Comparison of ENCODE assay signal across 19 cellular contexts in genomic region chr7:43220250-43220649, GRCh38.
DNase-seq lines count a peak whose midpoint lies in the region; ATAC-seq and TF ChIP-seq lines count a peak whose summit lies in the region.
"Had no signal": no experiment of that assay in that cellular context is flagged by ENCODE, and none has a peak within 500 bp of the region (broad histone marks: within the 10 kb centered on the region; RNA-seq: fewer than 3 reads in every experiment).

No MANE protein-coding gene starts in this region.

- H3K27me3 ChIP-seq in PC-3 (ENCODE audit: low read length) (no peaks in the 10 kb centered on the region), neural progenitor cell (no peaks in the 10 kb centered on the region)
- H3K27me3 ChIP-seq: transverse colon had no signal

- H3K79me2 ChIP-seq in PC-3 (ENCODE audit: low read length) (no peaks in the 10 kb centered on the region), neural progenitor cell (ENCODE audit: low read depth) (no peaks in the 10 kb centered on the region)

- DNase-seq in Daoy (ENCODE audit: low read depth) = peak; percentile 80
- DNase-seq in PC-3 = peak; percentile 30
- DNase-seq in choroid plexus epithelial cell (ENCODE audit: low read depth) = peak; percentile 74
- DNase-seq in neural progenitor cell (ENCODE audit: low spot score) = no peak
- DNase-seq in NCI-H1092 (lab: John Stamatoyannopoulos, UW) = no peak
- DNase-seq in GM13977 (ENCODE audit: low spot score) = no peak
- DNase-seq in HuH-7 (ENCODE audit: low spot score) = no peak
- no peak for DNase-seq in midbrain (lab: John Stamatoyannopoulos, UW)
- DNase-seq: activated CD4-positive, CD25-positive, alpha-beta regulatory T cell treated with anti-CD3 and anti-CD28 coated beads, Interleukin-2, amount 50 U/mL, for 72 hours; CD8-positive, alpha-beta T cell; NCI-H1436; NCI-H446; OCI-M1; right cardiac atrium; stimulated activated CD4-positive, alpha-beta T cell treated with anti-CD3 and anti-CD28 coated beads, Interleukin-4, amount 100 ng/mL, for 1 hour; T-cell; transverse colon had no signal

- H3K36me3 Mint-ChIP-seq in neural progenitor cell = no peaks in the 10 kb centered on the region
- H3K36me3 Mint-ChIP-seq: activated naive CD4-positive, alpha-beta T cell treated with anti-CD3 and anti-CD28 coated beads, Interleukin-2, amount 50 U/mL, for 24 hours; CD8-positive, alpha-beta T cell; T-cell had no signal

- no peak overlapping the region for H2AFZ ChIP-seq in PC-3 (ENCODE audit: low read length)
- no peak overlapping the region for H2AFZ ChIP-seq in neural progenitor cell (replicated peaks)

- H3K9me3 ChIP-seq in PC-3 (ENCODE audit: low read length) (no peaks in the 10 kb centered on the region), neural progenitor cell (ENCODE audit: low read depth) (no peaks in the 10 kb centered on the region)
- H3K9me3 ChIP-seq: transverse colon had no signal

- H3K4me2 ChIP-seq in PC-3 (ENCODE audit: low read length) (no peak overlapping the region), neural progenitor cell (no peak overlapping the region)

- intact Hi-C loops in PC-3 (cut with micrococcal nuclease) = no loop called here

- no peaks in the 10 kb centered on the region for H3K9me3 Mint-ChIP-seq in neural progenitor cell
- H3K9me3 Mint-ChIP-seq: activated naive CD4-positive, alpha-beta T cell treated with anti-CD3 and anti-CD28 coated beads, Interleukin-2, amount 50 U/mL, for 24 hours; CD8-positive, alpha-beta T cell; T-cell had no signal

- no peak for ATAC-seq in PC-3
- ATAC-seq: CD8-positive, alpha-beta T cell; right cardiac atrium; T-cell had no signal

- H3K9ac ChIP-seq in PC-3 (ENCODE audit: low read length) (no peak overlapping the region), neural progenitor cell (no peak overlapping the region)

- H3F3A ChIP-seq in PC-3 (ENCODE audit: low read length, unreplicated experiment) (no peaks in the 10 kb centered on the region), neural progenitor cell (ENCODE audit: low read depth) (no peaks in the 10 kb centered on the region)

- H3K27me3 Mint-ChIP-seq in neural progenitor cell (ENCODE audit: insufficient read depth, low read depth) = no peaks in the 10 kb centered on the region

- H3K36me3 ChIP-seq in PC-3 (ENCODE audit: low read depth, low read length) (no peaks in the 10 kb centered on the region), neural progenitor cell (no peaks in the 10 kb centered on the region)
- H3K36me3 ChIP-seq: transverse colon had no signal

- no peaks in the 10 kb centered on the region for H3K9me2 ChIP-seq in PC-3 (replicated peaks; ENCODE audit: low read length)

- H4K20me1 ChIP-seq in PC-3 (ENCODE audit: low read length) (no peaks in the 10 kb centered on the region), neural progenitor cell (ENCODE audit: low read depth) (no peaks in the 10 kb centered on the region)

- no peaks in the 10 kb centered on the region for H3K4me1 Mint-ChIP-seq in neural progenitor cell
- H3K4me1 Mint-ChIP-seq: activated naive CD4-positive, alpha-beta T cell treated with anti-CD3 and anti-CD28 coated beads, Interleukin-2, amount 50 U/mL, for 24 hours; neural crest cell; T-cell had no signal

- H3K4me1 ChIP-seq in PC-3 (ENCODE audit: insufficient read depth, low read length) (no peaks in the 10 kb centered on the region), neural progenitor cell (no peaks in the 10 kb centered on the region)
- H3K4me1 ChIP-seq: transverse colon had no signal

- no peak overlapping the region for H3K27ac ChIP-seq in PC-3 (ENCODE audit: low read length)
- no peak overlapping the region for H3K27ac ChIP-seq in neural progenitor cell
- H3K27ac ChIP-seq: transverse colon had no signal

- POLR2A ChIA-PET in PC-3 (lab: Charles Lee; ENCODE audit: unreplicated experiment) = no interaction called here

- peak overlapping the region; percentile 57 for H3K27ac Mint-ChIP-seq in neural progenitor cell
- H3K27ac Mint-ChIP-seq: activated naive CD4-positive, alpha-beta T cell treated with anti-CD3 and anti-CD28 coated beads, Interleukin-2, amount 50 U/mL, for 24 hours; CD8-positive, alpha-beta T cell; T-cell had no signal

- CTCF ChIA-PET in PC-3 (lab: Charles Lee) = no interaction called here

- TF ChIP-seq CTCF in PC-3 (conservative IDR thresholded peaks at IDR 0.05; ENCODE audit: low read depth, low read length) = no peak
- no peak for TF ChIP-seq CTCF in choroid plexus epithelial cell (conservative IDR thresholded peaks at IDR 0.05; ENCODE audit: low read depth, low read length)
- TF ChIP-seq CTCF in neural progenitor cell (IDR thresholded peaks at IDR 0.05) = no peak
- no peak for TF ChIP-seq CTCF in GM13977 (IDR thresholded peaks at IDR 0.05; ENCODE audit: extremely low read depth, insufficient read depth, missing control alignments)

- H3K4me3 Mint-ChIP-seq in neural progenitor cell = no peak overlapping the region
- H3K4me3 Mint-ChIP-seq: activated naive CD4-positive, alpha-beta T cell treated with anti-CD3 and anti-CD28 coated beads, Interleukin-2, amount 50 U/mL, for 24 hours; CD8-positive, alpha-beta T cell; neural crest cell; T-cell had no signal

- in situ Hi-C loops in GM13977 (cut with MboI; ENCODE audit: low pct_unique_long_range_greater_than_20kb, low sequenced_read_pairs, unreplicated experiment) = no loop called here

- BruUV-seq in PC-3 (replicated peaks; lab: Mats Ljungman, UMichigan) = no TSS peak

- H3K4me3 ChIP-seq in PC-3 (ENCODE audit: low read length) = no peak overlapping the region
- no peak overlapping the region for H3K4me3 ChIP-seq in choroid plexus epithelial cell (ENCODE audit: low read depth, low read length)
- no peak overlapping the region for H3K4me3 ChIP-seq in neural progenitor cell
- H3K4me3 ChIP-seq: transverse colon had no signal

Comparison
In these comparisons a context has a peak if more than half of its experiments do, and no peak if none do; other contexts are left out.
1. DNase-seq: peak in Daoy (single experiment), PC-3 (single experiment) and choroid plexus epithelial cell (single experiment); none in neural progenitor cell (single experiment), NCI-H1092 (single experiment), GM13977 (single experiment), HuH-7 (single experiment) and midbrain (single experiment).